In genomic region chr1:54247858-54248257, GRCh38 we compare ENCODE assay signal across 2 cellular contexts.
TF ChIP-seq lines count a peak whose summit lies in the region.

No MANE protein-coding gene starts in this region.

TF ChIP-seq in IMR-90, 13 proteins besides CTCF, POLR2A, EP300 and RAD21:
- TF ChIP-seq CHD1 (IDR thresholded peaks at IDR 0.05; ENCODE audit: low read depth, low read length) (no peak), CEBPB (IDR thresholded peaks at IDR 0.05; ENCODE audit: low read depth, low read length) (no peak), FOS (IDR thresholded peaks at IDR 0.05; ENCODE audit: low read depth, low read length) (no peak), MXI1 (IDR thresholded peaks at IDR 0.05; ENCODE audit: borderline replicate concordance, low read depth, low read length) (no peak), MAFK (IDR thresholded peaks at IDR 0.05; ENCODE audit: low read depth, low read length) (no peak), SMC3 (IDR thresholded peaks at IDR 0.05; ENCODE audit: low read depth, low read length) (no peak), ELK1 (IDR thresholded peaks at IDR 0.05; ENCODE audit: borderline replicate concordance, low read depth, low read length) (no peak), USF2 (IDR thresholded peaks at IDR 0.05; ENCODE audit: low read depth, low read length) (no peak), MAZ (IDR thresholded peaks at IDR 0.05; ENCODE audit: borderline replicate concordance, low read depth, low read length) (no peak), RCOR1 (IDR thresholded peaks at IDR 0.05; ENCODE audit: insufficient replicate concordance, low read length) (no peak), NFE2L2 (IDR thresholded peaks at IDR 0.05; ENCODE audit: low read depth, low read length) (no peak)

TF ChIP-seq in WTC11, 78 proteins besides CTCF, POLR2A, EP300 and RAD21:
- TF ChIP-seq CREB1 (CRISPR knock-in tag; IDR thresholded peaks at IDR 0.05), result no peak
- no peak for TF ChIP-seq FOXP1 (CRISPR knock-in tag; IDR thresholded peaks at IDR 0.05; ENCODE audit: borderline replicate concordance)
- no peak for TF ChIP-seq E2F4 (CRISPR knock-in tag; IDR thresholded peaks at IDR 0.05; ENCODE audit: borderline replicate concordance, low read depth)
- TF ChIP-seq ZNF425 (CRISPR knock-in tag; conservative IDR thresholded peaks at IDR 0.05), result no peak
- TF ChIP-seq GTF2I (CRISPR knock-in tag; conservative IDR thresholded peaks at IDR 0.05), result no peak
- no peak for TF ChIP-seq ARID4B (CRISPR knock-in tag; IDR thresholded peaks at IDR 0.05; ENCODE audit: borderline replicate concordance)
- TF ChIP-seq ZNF138 (CRISPR knock-in tag; conservative IDR thresholded peaks at IDR 0.05), result no peak
- no peak for TF ChIP-seq ATF2 (CRISPR knock-in tag; IDR thresholded peaks at IDR 0.05; ENCODE audit: borderline replicate concordance, low read depth)
- no peak for TF ChIP-seq NR2C2 (CRISPR knock-in tag; IDR thresholded peaks at IDR 0.05)
- no peak for TF ChIP-seq JUN (CRISPR knock-in tag; IDR thresholded peaks at IDR 0.05)
- TF ChIP-seq TP53 (CRISPR knock-in tag; IDR thresholded peaks at IDR 0.05), result no peak
- no peak for TF ChIP-seq ZNF281 (CRISPR knock-in tag; IDR thresholded peaks at IDR 0.05)
- no peak for TF ChIP-seq CBFB (CRISPR knock-in tag; IDR thresholded peaks at IDR 0.05; ENCODE audit: low read depth)
- TF ChIP-seq RORB (CRISPR knock-in tag; IDR thresholded peaks at IDR 0.05), result no peak
- no peak for TF ChIP-seq FOXJ3 (CRISPR knock-in tag; IDR thresholded peaks at IDR 0.05; ENCODE audit: borderline replicate concordance)
